8 cellular contexts compared by ENCODE assay signal in the genomic region with DNA sequence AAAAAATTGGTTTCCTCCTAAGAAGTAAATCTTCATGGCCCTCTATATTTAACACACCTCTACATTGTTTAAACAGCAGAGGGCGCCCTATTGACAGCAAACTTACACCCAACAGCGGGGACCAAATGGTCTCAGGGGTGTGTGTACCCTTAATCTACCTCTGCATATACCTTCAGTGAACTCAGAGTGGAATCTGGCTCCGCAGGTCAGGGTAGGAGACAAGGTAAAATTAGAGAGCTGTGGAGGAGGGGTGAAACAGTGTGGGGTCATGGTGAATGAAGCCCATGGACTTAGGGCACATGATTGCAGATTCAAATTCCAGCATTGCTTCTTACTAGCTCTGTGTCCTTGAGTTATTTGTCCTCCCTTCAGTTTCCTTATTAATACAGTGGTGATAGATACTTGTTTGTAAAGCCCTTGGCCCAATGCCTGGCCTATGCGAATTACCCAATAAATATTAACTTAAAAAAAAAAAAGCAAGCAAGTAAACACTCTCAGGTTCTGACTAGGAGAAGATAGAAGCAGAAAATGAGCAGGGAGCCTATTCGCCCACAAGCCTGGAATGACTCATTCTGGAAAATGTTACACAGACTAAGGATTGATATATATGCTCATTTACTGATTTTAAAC.
DNase-seq lines count a peak whose midpoint lies in the region; ATAC-seq lines count a peak whose summit lies in the region.

No MANE protein-coding gene starts in this region.

- ATAC-seq in GM19463 (IDR thresholded peaks at IDR 0.05; ENCODE audit: unreplicated experiment) (no peak), HG03520 (IDR thresholded peaks at IDR 0.05; ENCODE audit: unreplicated experiment) (no peak)

- in situ Hi-C loops in SK-MEL-5 (cut with HindIII; ENCODE audit: low pct_unique_long_range_greater_than_20kb, low sequenced_read_pairs) = no loop called here

- H3K4me3 ChIP-seq in Jurkat, Clone E6-1 (ENCODE audit: low read length) = no peak overlapping the region

- DNase-seq in NCI-H1436 (lab: John Stamatoyannopoulos, UW) (peak; percentile 35), NCI-H1436 treated with DMSO at 0.1 percent for 48 hours (lab: John Stamatoyannopoulos, UW) (no peak), SK-MEL-5 (ENCODE audit: low read depth, low spot score) (peak; percentile 65), iPS-NIHi11 (ENCODE audit: low spot score) (peak; percentile 62), dedifferentiated amniotic fluid mesenchymal stem cell (ENCODE audit: extremely low spot score) (no peak)
- DNase-seq in Jurkat, Clone E6-1 (ENCODE audit: low read depth, low spot score) = peak; percentile 40

Comparison
In these comparisons a context has a peak if more than half of its experiments do, and no peak if none do; other contexts are left out.
1. DNase-seq: peak in NCI-H1436 (single experiment), Jurkat, Clone E6-1 (single experiment), SK-MEL-5 (single experiment) and iPS-NIHi11 (single experiment); none in NCI-H1436 treated with DMSO at 0.1 percent for 48 hours (single experiment) and dedifferentiated amniotic fluid mesenchymal stem cell (single experiment).